In genomic region chr3:196111939-196112386, GRCh38 we compare ENCODE assay signal across 1 cellular context.
TF ChIP-seq lines count a peak whose summit lies in the region.

No MANE protein-coding gene starts in this region.

TF ChIP-seq in GM12878, 131 proteins besides CTCF, POLR2A, EP300 and RAD21 (continued from another document):
- TF ChIP-seq BCLAF1 (IDR thresholded peaks at IDR 0.05) (no peak), HDAC2 (IDR thresholded peaks at IDR 0.05) (no peak), NRF1 (conservative IDR thresholded peaks at IDR 0.05; ENCODE audit: low read depth, low read length) (no peak), IRF3 (IDR thresholded peaks at IDR 0.05) (no peak), ATF7 (IDR thresholded peaks at IDR 0.05; ENCODE audit: low read depth) (peak; percentile 40; the same call in 1 of the 2 replicates), FOXM1 (IDR thresholded peaks at IDR 0.05; ENCODE audit: low read depth, low read length) (no peak), SPI1 (IDR thresholded peaks at IDR 0.05; ENCODE audit: borderline replicate concordance, insufficient read depth, low read depth, low read length) (no peak), YY1 (IDR thresholded peaks at IDR 0.05; ENCODE audit: low read depth, low read length) (no peak), TCF12 (IDR thresholded peaks at IDR 0.05; ENCODE audit: low read depth, low read length) (no peak), MAX (IDR thresholded peaks at IDR 0.05; ENCODE audit: low read depth, low read length) (no peak), ZBTB33 (IDR thresholded peaks at IDR 0.05) (no peak), CBX3 (IDR thresholded peaks at IDR 0.05; ENCODE audit: borderline replicate concordance, low read depth) (no peak), MEF2A (IDR thresholded peaks at IDR 0.05; ENCODE audit: insufficient read depth, low read depth, low read length) (no peak), MYC (IDR thresholded peaks at IDR 0.05; ENCODE audit: insufficient read depth, insufficient read length, insufficient replicate concordance, low read length, severe bottlenecking) (no peak), FOXK2 (IDR thresholded peaks at IDR 0.05) (no peak)
